ENCODE assay signal across 12 cellular contexts in the genomic region with DNA sequence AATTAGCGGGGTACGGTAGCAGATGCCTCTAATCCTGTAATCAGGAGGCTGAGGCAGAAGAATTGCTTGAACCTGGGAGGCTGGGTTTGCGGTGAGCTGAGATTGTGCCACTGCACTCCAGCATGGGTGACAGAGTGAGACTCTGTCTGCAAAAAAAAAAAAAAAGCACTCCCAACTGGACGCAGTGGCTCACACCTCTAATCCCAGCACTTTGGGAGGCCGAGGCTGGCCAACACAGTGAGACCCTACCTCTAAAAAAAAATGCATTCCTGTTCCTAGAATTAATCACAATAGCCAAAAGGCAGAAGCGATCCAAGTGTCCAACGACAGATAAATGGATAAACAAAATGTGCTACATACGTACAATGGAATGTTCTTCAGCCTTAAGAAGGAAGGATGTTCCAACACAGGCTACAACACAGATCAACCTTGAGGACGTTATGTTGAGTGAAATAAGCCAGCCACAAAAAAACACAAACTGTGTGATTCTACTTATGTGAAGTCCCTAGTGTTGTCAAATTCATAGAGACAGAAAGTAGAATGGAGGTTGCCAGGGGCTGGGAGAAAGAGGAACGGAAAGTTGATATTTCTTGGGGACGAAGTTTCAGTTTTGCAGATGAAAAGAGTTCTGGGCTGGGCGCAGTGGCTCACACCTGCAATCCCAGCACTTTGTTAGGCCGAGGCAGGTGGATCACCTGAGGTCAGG. TPM values are rescaled to one million over a fixed set of nuclear protein-coding genes. Genes with fewer than 3 reads are reported as not detected.
DNase-seq lines count a peak whose midpoint lies in the region; ATAC-seq and TF ChIP-seq lines count a peak whose summit lies in the region.
"Had no signal": no experiment of that assay in that cellular context is flagged by ENCODE, and none has a peak within 500 bp of the region (broad histone marks: within the 10 kb centered on the region; RNA-seq: fewer than 3 reads in every experiment).

No MANE protein-coding gene starts in this region.

- H3K27ac Mint-ChIP-seq in activated naive CD4-positive, alpha-beta T cell treated with anti-CD3 and anti-CD28 coated beads, Interleukin-2, amount 10 ng/mL, durations not matched to agents 7 days and 5 days, result peak overlapping the region; percentile 72
- H3K27ac Mint-ChIP-seq in activated CD4-positive, alpha-beta memory T cell treated with anti-CD3 and anti-CD28 coated beads, Interleukin-2, amount 10 ng/mL, durations not matched to agents 7 days and 5 days, result peak overlapping the region; percentile 56
- peak overlapping the region; percentile 97 for H3K27ac Mint-ChIP-seq in stimulated activated effector memory CD8-positive, alpha-beta T cell treated with anti-CD3 and anti-CD28 coated beads, Interleukin-12 subunit alpha, Interleukin-12 subunit beta, amount 100 ng/mL, for 72 hours
- no peak overlapping the region for H3K27ac Mint-ChIP-seq in progenitor cell of endocrine pancreas

- POLR2A ChIA-PET in activated CD4-positive, alpha-beta memory T cell treated with anti-CD3 and anti-CD28 coated beads, Interleukin-2, amount 10 ng/mL, durations not matched to agents 7 days and 5 days (lab: Charles Lee), result interaction anchor here (6.0 to 11.8 kb wide), 2 partner anchors 8 to 12 kb away, joined by 46 to 557 read pairs; partner anchors contain the start of gene FAM78A

- H3K36me3 Mint-ChIP-seq in activated naive CD4-positive, alpha-beta T cell treated with anti-CD3 and anti-CD28 coated beads, Interleukin-2, amount 10 ng/mL, durations not matched to agents 7 days and 5 days, result peaks cover 59% of the 10 kb centered on the region
- peaks cover 83% of the 10 kb centered on the region for H3K36me3 Mint-ChIP-seq in activated CD4-positive, alpha-beta memory T cell treated with anti-CD3 and anti-CD28 coated beads, Interleukin-2, amount 10 ng/mL, durations not matched to agents 7 days and 5 days (ENCODE audit: low read depth)
- peaks cover 96% of the 10 kb centered on the region for H3K36me3 Mint-ChIP-seq in stimulated activated effector memory CD8-positive, alpha-beta T cell treated with anti-CD3 and anti-CD28 coated beads, Interleukin-12 subunit alpha, Interleukin-12 subunit beta, amount 100 ng/mL, for 72 hours
- H3K36me3 Mint-ChIP-seq in progenitor cell of endocrine pancreas (ENCODE audit: insufficient read depth), result peaks cover 2% of the 10 kb centered on the region

- peak overlapping the region; percentile 1 for H3K4me3 Mint-ChIP-seq in activated naive CD4-positive, alpha-beta T cell treated with anti-CD3 and anti-CD28 coated beads, Interleukin-2, amount 10 ng/mL, durations not matched to agents 7 days and 5 days
- H3K4me3 Mint-ChIP-seq in activated CD4-positive, alpha-beta memory T cell treated with anti-CD3 and anti-CD28 coated beads, Interleukin-2, amount 10 ng/mL, durations not matched to agents 7 days and 5 days, result no peak overlapping the region
- no peak overlapping the region for H3K4me3 Mint-ChIP-seq in stimulated activated effector memory CD8-positive, alpha-beta T cell treated with anti-CD3 and anti-CD28 coated beads, Interleukin-12 subunit alpha, Interleukin-12 subunit beta, amount 100 ng/mL, for 72 hours
- no peak overlapping the region for H3K4me3 Mint-ChIP-seq in progenitor cell of endocrine pancreas (ENCODE audit: low read depth)

- ATAC-seq in HG02885 (IDR thresholded peaks at IDR 0.05; ENCODE audit: poor library complexity, unreplicated experiment), result peak; percentile 54
- no peak for ATAC-seq in stimulated activated effector memory CD8-positive, alpha-beta T cell treated with anti-CD3 and anti-CD28 coated beads, Interleukin-12 subunit alpha, Interleukin-12 subunit beta, amount 100 ng/mL, for 72 hours
- ATAC-seq in GM19397 (IDR thresholded peaks at IDR 0.05; ENCODE audit: unreplicated experiment), result no peak
- ATAC-seq: right cardiac atrium had no signal

- TF ChIP-seq CTCF in progenitor cell of endocrine pancreas (IDR thresholded peaks at IDR 0.05; ENCODE audit: unreplicated experiment), result no peak

- CTCF ChIA-PET in activated naive CD4-positive, alpha-beta T cell treated with anti-CD3 and anti-CD28 coated beads, Interleukin-2, amount 10 ng/mL, durations not matched to agents 7 days and 5 days (lab: Charles Lee), result interaction anchor here (0.6 kb wide), 1 partner anchor 27 kb away, joined by 3 read pairs; no protein-coding TSS in a partner anchor
- CTCF ChIA-PET in activated CD4-positive, alpha-beta memory T cell treated with anti-CD3 and anti-CD28 coated beads, Interleukin-2, amount 10 ng/mL, durations not matched to agents 7 days and 5 days (lab: Charles Lee), result no interaction called here

- no peak for DNase-seq in activated naive CD4-positive, alpha-beta T cell treated with anti-CD3 and anti-CD28 coated beads, Interleukin-2, amount 10 ng/mL, durations not matched to agents 7 days and 5 days
- no peak for DNase-seq in activated naive CD4-positive, alpha-beta T cell treated with anti-CD3 and anti-CD28 coated beads, Interleukin-2, amount 50 U/mL, for 16 hours
- DNase-seq in activated CD4-positive, alpha-beta memory T cell treated with anti-CD3 and anti-CD28 coated beads, Interleukin-2, amount 10 ng/mL, durations not matched to agents 7 days and 5 days, result no peak
- no peak for DNase-seq in stimulated activated effector memory CD8-positive, alpha-beta T cell treated with anti-CD3 and anti-CD28 coated beads, Interleukin-12 subunit alpha, Interleukin-12 subunit beta, amount 100 ng/mL, for 72 hours (ENCODE audit: low spot score in 2 of 2)
- no peak for DNase-seq in anterior cingulate cortex (lab: John Stamatoyannopoulos, UW)
- no peak for DNase-seq in progenitor cell of endocrine pancreas (ENCODE audit: low spot score, unreplicated experiment)
- DNase-seq: activated CD4-positive, alpha-beta T cell treated with anti-CD3 and anti-CD28 coated beads for 4 hours; central memory CD4-positive, alpha-beta T cell; GOT3 had no signal

- no peaks in the 10 kb centered on the region for H3K9me3 Mint-ChIP-seq in activated naive CD4-positive, alpha-beta T cell treated with anti-CD3 and anti-CD28 coated beads, Interleukin-2, amount 10 ng/mL, durations not matched to agents 7 days and 5 days
- H3K9me3 Mint-ChIP-seq in activated CD4-positive, alpha-beta memory T cell treated with anti-CD3 and anti-CD28 coated beads, Interleukin-2, amount 10 ng/mL, durations not matched to agents 7 days and 5 days, result no peaks in the 10 kb centered on the region
- no peaks in the 10 kb centered on the region for H3K9me3 Mint-ChIP-seq in stimulated activated effector memory CD8-positive, alpha-beta T cell treated with anti-CD3 and anti-CD28 coated beads, Interleukin-12 subunit alpha, Interleukin-12 subunit beta, amount 100 ng/mL, for 72 hours
- no peaks in the 10 kb centered on the region for H3K9me3 Mint-ChIP-seq in progenitor cell of endocrine pancreas (ENCODE audit: low read depth)

- no peaks in the 10 kb centered on the region for H3K27me3 Mint-ChIP-seq in activated naive CD4-positive, alpha-beta T cell treated with anti-CD3 and anti-CD28 coated beads, Interleukin-2, amount 10 ng/mL, durations not matched to agents 7 days and 5 days
- H3K27me3 Mint-ChIP-seq in activated CD4-positive, alpha-beta memory T cell treated with anti-CD3 and anti-CD28 coated beads, Interleukin-2, amount 10 ng/mL, durations not matched to agents 7 days and 5 days, result no peaks in the 10 kb centered on the region
- H3K27me3 Mint-ChIP-seq in progenitor cell of endocrine pancreas, result no peaks in the 10 kb centered on the region

- peaks cover 84% of the 10 kb centered on the region for H3K4me1 Mint-ChIP-seq in activated naive CD4-positive, alpha-beta T cell treated with anti-CD3 and anti-CD28 coated beads, Interleukin-2, amount 10 ng/mL, durations not matched to agents 7 days and 5 days
- peaks cover 66% of the 10 kb centered on the region for H3K4me1 Mint-ChIP-seq in activated CD4-positive, alpha-beta memory T cell treated with anti-CD3 and anti-CD28 coated beads, Interleukin-2, amount 10 ng/mL, durations not matched to agents 7 days and 5 days
- peaks cover 68% of the 10 kb centered on the region for H3K4me1 Mint-ChIP-seq in stimulated activated effector memory CD8-positive, alpha-beta T cell treated with anti-CD3 and anti-CD28 coated beads, Interleukin-12 subunit alpha, Interleukin-12 subunit beta, amount 100 ng/mL, for 72 hours
- no peaks in the 10 kb centered on the region for H3K4me1 Mint-ChIP-seq in progenitor cell of endocrine pancreas (ENCODE audit: low read depth)

RNA-seq across cellular contexts. Expression of gene FAM78A, which starts 13.8 kb away (rescaled TPM):
- 10 to 100 TPM; 86.5 to 88.7 TPM for total RNA-seq in activated CD4-positive, alpha-beta memory T cell treated with anti-CD3 and anti-CD28 coated beads, Interleukin-2, amount 10 ng/mL, durations not matched to agents 7 days and 5 days
- total RNA-seq in progenitor cell of endocrine pancreas, result 1.9 and 2.0 TPM in 2 replicates

RNA-seq across cellular contexts. Expression of gene PLPP7, which starts 27.0 kb away (rescaled TPM):
- not detected for total RNA-seq in activated CD4-positive, alpha-beta memory T cell treated with anti-CD3 and anti-CD28 coated beads, Interleukin-2, amount 10 ng/mL, durations not matched to agents 7 days and 5 days
- 3.6 TPM in 2 replicates for total RNA-seq in progenitor cell of endocrine pancreas

Comparison
In these comparisons a context has a peak if more than half of its experiments do, and no peak if none do; other contexts are left out.
1. RNA of gene FAM78A, which starts 13.8 kb away (total RNA-seq): 86.5 to 88.7 TPM in activated CD4-positive, alpha-beta memory T cell treated with anti-CD3 and anti-CD28 coated beads, Interleukin-2, amount 10 ng/mL, durations not matched to agents 7 days and 5 days; 1.9 to 2.0 TPM in progenitor cell of endocrine pancreas; every median in the first group is over 10 times any median in the second.